In the genomic region with DNA sequence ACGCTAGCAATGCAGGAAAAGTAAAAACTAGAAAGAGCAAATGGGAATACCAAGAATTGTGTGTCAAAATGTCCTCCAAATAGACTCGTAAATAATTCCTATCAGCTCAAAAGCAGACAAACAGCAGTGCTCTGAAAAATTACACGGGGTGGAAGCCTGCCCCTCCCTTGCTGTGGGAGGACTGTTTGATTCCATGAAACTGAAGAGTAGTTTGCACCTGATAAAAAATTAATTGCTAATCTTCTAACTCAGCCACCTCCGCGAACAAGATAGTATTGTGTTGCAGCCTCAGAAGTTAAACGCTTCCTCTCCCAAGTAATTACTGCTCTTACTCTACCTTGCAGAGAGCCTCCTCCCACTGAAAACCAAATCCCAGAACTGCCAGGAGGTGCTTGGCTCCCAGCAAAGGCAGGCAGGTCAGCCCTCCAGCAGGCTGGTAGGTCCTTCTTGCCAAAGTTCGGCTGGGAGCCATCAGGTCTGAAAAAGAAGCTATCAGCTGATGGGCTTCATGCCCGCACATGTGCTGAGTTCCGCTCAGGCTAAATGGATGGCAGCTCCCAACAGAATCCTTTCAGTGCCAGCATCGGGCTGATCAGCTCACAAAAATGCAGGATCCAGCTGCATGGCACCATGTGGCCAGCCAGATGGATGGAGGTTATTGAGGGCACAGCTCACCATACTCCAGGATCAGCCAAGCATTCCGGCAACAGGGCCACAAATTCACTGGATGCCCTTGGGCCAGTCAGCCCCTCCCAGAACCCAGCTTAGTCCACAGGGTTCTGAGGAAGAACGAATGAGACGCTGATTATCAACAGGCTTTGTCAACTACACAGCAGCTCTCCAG, we compare ENCODE assay signal across 12 cellular contexts. TPM values are rescaled to one million over a fixed set of nuclear protein-coding genes. Genes with fewer than 3 reads are reported as not detected.
DNase-seq lines count a peak whose midpoint lies in the region; ATAC-seq and TF ChIP-seq lines count a peak whose summit lies in the region.
"Had no signal": no experiment of that assay in that cellular context is flagged by ENCODE, and none has a peak within 500 bp of the region (broad histone marks: within the 10 kb centered on the region; RNA-seq: fewer than 3 reads in every experiment).

No MANE protein-coding gene starts in this region.

- peak; percentile 90 for DNase-seq in DMS79 treated with DMSO at 0.1 percent for 48 hours (lab: John Stamatoyannopoulos, UW)
- peak; percentile 73 for DNase-seq in NCI-H510A (lab: John Stamatoyannopoulos, UW)
- DNase-seq in globus pallidus (ENCODE audit: low spot score), result peak; percentile 56
- DNase-seq in omental fat pad (ENCODE audit: low spot score), result no peak
- no peak for DNase-seq in SKM-1 treated with dmso at 0.1 percent for 144 hours (lab: John Stamatoyannopoulos, UW; ENCODE audit: unreplicated experiment)
- no peak for DNase-seq in islet precursor cell
- DNase-seq in dermis blood vessel endothelial cell, result no peak
- DNase-seq in stimulated activated naive CD8-positive, alpha-beta T cell treated with anti-CD3 and anti-CD28 coated beads, Interleukin-15, amount 100 ng/mL, for 72 hours, result no peak
- DNase-seq: pancreas; stimulated activated CD4-positive, alpha-beta T cell treated with anti-CD3 and anti-CD28 coated beads, Interleukin-2, amount 100 ng/mL, for 24 hours; SW 1271 had no signal

- peak; percentile 44 for ATAC-seq in omental fat pad (ENCODE audit: low FRiP score)
- ATAC-seq in stimulated activated naive CD8-positive, alpha-beta T cell treated with anti-CD3 and anti-CD28 coated beads, Interleukin-15, amount 100 ng/mL, for 72 hours, result no peak
- ATAC-seq: HCT116, pancreas had no signal

- H3K4me1 Mint-ChIP-seq in stimulated activated naive CD8-positive, alpha-beta T cell treated with anti-CD3 and anti-CD28 coated beads, Interleukin-15, amount 100 ng/mL, for 72 hours, result peaks cover 12% of the 10 kb centered on the region

- TF ChIP-seq CTCF in omental fat pad (IDR thresholded peaks at IDR 0.05), result no peak

- H3K9me3 Mint-ChIP-seq in stimulated activated naive CD8-positive, alpha-beta T cell treated with anti-CD3 and anti-CD28 coated beads, Interleukin-15, amount 100 ng/mL, for 72 hours, result peaks cover 0 to 7% of the 10 kb centered on the region in 2 donors

- H3K4me3 Mint-ChIP-seq in stimulated activated naive CD8-positive, alpha-beta T cell treated with anti-CD3 and anti-CD28 coated beads, Interleukin-15, amount 100 ng/mL, for 72 hours, result no peak overlapping the region

- H3K27ac Mint-ChIP-seq in stimulated activated naive CD8-positive, alpha-beta T cell treated with anti-CD3 and anti-CD28 coated beads, Interleukin-15, amount 100 ng/mL, for 72 hours, result no peak overlapping the region

- no peaks in the 10 kb centered on the region for H3K27me3 Mint-ChIP-seq in stimulated activated naive CD8-positive, alpha-beta T cell treated with anti-CD3 and anti-CD28 coated beads, Interleukin-15, amount 100 ng/mL, for 72 hours

RNA-seq across cellular contexts. Expression of gene MAD1L1, which starts 37.1 kb away (rescaled TPM):
- total RNA-seq in omental fat pad, result 10 to 100 TPM; 18.4 to 39.1 (median 25.7) TPM
- 48.4 and 53.3 TPM in 2 replicates for total RNA-seq in dermis blood vessel endothelial cell

RNA-seq across cellular contexts. Expression of gene MRM2, which starts 46.4 kb away (rescaled TPM):
- total RNA-seq in omental fat pad, result 10 to 100 TPM; 11.9 to 15.4 (median 13.3) TPM
- 15.3 and 20.1 TPM in 2 replicates for total RNA-seq in dermis blood vessel endothelial cell

RNA-seq across cellular contexts. Expression of gene NUDT1, which starts 46.4 kb away (rescaled TPM):
- total RNA-seq in omental fat pad (10 to 100 TPM; 15.3 to 24.0 (median 16.8) TPM), dermis blood vessel endothelial cell (8.0 and 14.2 TPM in 2 replicates)

Comparison
In these comparisons a context has a peak if more than half of its experiments do, and no peak if none do; other contexts are left out.
1. DNase-seq: peak in DMS79 treated with DMSO at 0.1 percent for 48 hours (single experiment), NCI-H510A (single experiment) and globus pallidus (single experiment); none in omental fat pad (single experiment), SKM-1 treated with dmso at 0.1 percent for 144 hours (single experiment), islet precursor cell (single experiment), dermis blood vessel endothelial cell (single experiment) and stimulated activated naive CD8-positive, alpha-beta T cell treated with anti-CD3 and anti-CD28 coated beads, Interleukin-15, amount 100 ng/mL, for 72 hours (0 of 2).